Comparison of ENCODE assay signal across 15 cellular contexts in genomic region chr3:177904661-177905060, GRCh38.
DNase-seq lines count a peak whose midpoint lies in the region; ATAC-seq, FAIRE-seq and TF ChIP-seq lines count a peak whose summit lies in the region.
"Had no signal": no experiment of that assay in that cellular context is flagged by ENCODE, and none has a peak within 500 bp of the region (broad histone marks: within the 10 kb centered on the region; RNA-seq: fewer than 3 reads in every experiment).

No MANE protein-coding gene starts in this region.

- peaks cover 20% of the 10 kb centered on the region for H3K4me1 ChIP-seq in SJCRH30
- peaks cover 0 to 27% (median 12%) of the 10 kb centered on the region in 3 donors for H3K4me1 ChIP-seq in esophagus squamous epithelium
- no peaks in the 10 kb centered on the region for H3K4me1 ChIP-seq in pancreas
- no peaks in the 10 kb centered on the region for H3K4me1 ChIP-seq in hepatocyte (ENCODE audit: insufficient read depth)

- H3K9me3 ChIP-seq in SJCRH30 (replicated peaks) (no peaks in the 10 kb centered on the region), esophagus squamous epithelium (peaks cover 0 to 8% (median 7%) of the 10 kb centered on the region in 3 donors), pancreas (no peaks in the 10 kb centered on the region), hepatocyte (ENCODE audit: low read depth) (no peaks in the 10 kb centered on the region)

- H3K27me3 ChIP-seq in SJCRH30 (no peaks in the 10 kb centered on the region), esophagus squamous epithelium (no peaks in the 10 kb centered on the region), pancreas (no peaks in the 10 kb centered on the region), hepatocyte (no peaks in the 10 kb centered on the region)
- H3K27me3 ChIP-seq: BLaER1 treated with 17β-estradiol and CSF1 and Interleukin-3, amounts not matched to agents 10 nM and 100 nM; Peyer's patch had no signal

- H3K79me2 ChIP-seq in hepatocyte, result no peaks in the 10 kb centered on the region

- H3K4me3 ChIP-seq in SJCRH30 (no peak overlapping the region), esophagus squamous epithelium (no peak overlapping the region), pancreas (no peak overlapping the region), hepatocyte (no peak overlapping the region)
- H3K4me3 ChIP-seq: BLaER1 treated with 17β-estradiol and CSF1 and Interleukin-3, amounts not matched to agents 10 nM and 100 nM; Peyer's patch had no signal

- H3K4me2 ChIP-seq in hepatocyte, result no peak overlapping the region

- TF ChIP-seq POLR2A in esophagus squamous epithelium (IDR thresholded peaks at IDR 0.05), result no peak

- ATAC-seq in pancreas, result peak in 1 of 4 donors; percentile 10
- ATAC-seq: esophagus mucosa had no signal

- no peaks in the 10 kb centered on the region for H4K20me1 ChIP-seq in hepatocyte (ENCODE audit: insufficient read depth, poor library complexity, severe bottlenecking)
- H4K20me1 ChIP-seq: BLaER1 treated with 17β-estradiol and CSF1 and Interleukin-3, amounts not matched to agents 10 nM and 100 nM had no signal

- H2AFZ ChIP-seq in hepatocyte, result no peak overlapping the region

- TF ChIP-seq CTCF in AG09319 (IDR thresholded peaks at IDR 0.05; ENCODE audit: low read depth, low read length) (no peak), esophagus squamous epithelium (IDR thresholded peaks at IDR 0.05) (no peak), pancreas (IDR thresholded peaks at IDR 0.05) (no peak), hepatocyte (IDR thresholded peaks at IDR 0.05; ENCODE audit: poor library complexity) (no peak)

- intact Hi-C loops in esophagus squamous epithelium (cut with DNase I), result no loop called here
- intact Hi-C loops in pancreas (cut with DNase I), result no loop called here

- H3K9me2 ChIP-seq in hepatocyte (replicated peaks; ENCODE audit: insufficient read depth), result no peaks in the 10 kb centered on the region

- H3K27ac ChIP-seq in SJCRH30 (peak overlapping the region; percentile 72), esophagus squamous epithelium (peak overlapping the region; percentile 1 to 62 (median 16)), pancreas (peak overlapping the region in 3 of 4 donors; percentile 17 to 47 (median 19)), hepatocyte (no peak overlapping the region)
- H3K27ac ChIP-seq: BLaER1 treated with 17β-estradiol and CSF1 and Interleukin-3, amounts not matched to agents 10 nM and 100 nM had no signal

- FAIRE-seq in pancreas (lab: Jason Lieb, UNC), result no peak
- FAIRE-seq: keratinocyte had no signal

- H3K36me3 ChIP-seq in SJCRH30 (no peaks in the 10 kb centered on the region), esophagus squamous epithelium (no peaks in the 10 kb centered on the region), pancreas (no peaks in the 10 kb centered on the region), hepatocyte (replicated peaks; ENCODE audit: insufficient read depth, low read depth) (no peaks in the 10 kb centered on the region)
- H3K36me3 ChIP-seq: Peyer's patch had no signal

- DNase-seq in AG09319 (ENCODE audit: extremely low read depth, low read depth), result peak; percentile 45
- DNase-seq in SJCRH30, result no peak
- DNase-seq in esophagus squamous epithelium (lab: John Stamatoyannopoulos, UW), result no peak
- DNase-seq in pancreas, result no peak
- DNase-seq in stimulated activated CD8-positive, alpha-beta memory T cell treated with anti-CD3 and anti-CD28 coated beads, Interleukin-4, amount 100 ng/mL, for 48 hours, result no peak
- DNase-seq in MV-4-11 (lab: John Stamatoyannopoulos, UW), result no peak
- no peak for DNase-seq in hepatocyte (ENCODE audit: low spot score)
- DNase-seq in cerebellar nuclear complex (lab: John Stamatoyannopoulos, UW), result no peak
- DNase-seq: GOT3, KG1, Peyer's patch, substantia nigra had no signal
